ENCODE assay signal across 11 cellular contexts in genomic region chr3:139797724-139798343, GRCh38.
A peak's percentile ranks its signal among the peaks of the same experiment; 100 is the strongest.
DNase-seq lines count a peak whose midpoint lies in the region; TF ChIP-seq lines count a peak whose summit lies in the region.
"Had no signal": no experiment of that assay in that cellular context is flagged by ENCODE, and none has a peak within 500 bp of the region (broad histone marks: within the 10 kb centered on the region; RNA-seq: fewer than 3 reads in every experiment).

No MANE protein-coding gene starts in this region.

- H3K4me1 ChIP-seq in cardiac muscle cell (ENCODE audit: low read depth), result no peaks in the 10 kb centered on the region
- H3K4me1 ChIP-seq in left ventricle myocardium inferior, result no peaks in the 10 kb centered on the region
- H3K4me1 ChIP-seq in SJCRH30, result no peaks in the 10 kb centered on the region
- H3K4me1 ChIP-seq in thyroid gland, result no peaks in the 10 kb centered on the region

- H3K4me3 ChIP-seq in cardiac muscle cell (no peak overlapping the region), left ventricle myocardium inferior (no peak overlapping the region), SJCRH30 (no peak overlapping the region), fibroblast of mammary gland (ENCODE audit: control insufficient read depth, low read depth, low read length) (no peak overlapping the region), thyroid gland (replicated peaks in 1 of 3) (no peak overlapping the region)

- H3K27ac ChIP-seq in cardiac muscle cell, result no peak overlapping the region
- H3K27ac ChIP-seq in left ventricle myocardium inferior (replicated peaks), result no peak overlapping the region
- no peak overlapping the region for H3K27ac ChIP-seq in SJCRH30
- no peak overlapping the region for H3K27ac ChIP-seq in thyroid gland
- H3K27ac ChIP-seq: C4-2B had no signal

- H3K9me3 ChIP-seq in cardiac muscle cell (ENCODE audit: low read depth), result no peaks in the 10 kb centered on the region
- no peaks in the 10 kb centered on the region for H3K9me3 ChIP-seq in left ventricle myocardium inferior (replicated peaks)
- H3K9me3 ChIP-seq in SJCRH30 (replicated peaks), result no peaks in the 10 kb centered on the region; the same call in 1 of the 2 replicates
- no peaks in the 10 kb centered on the region for H3K9me3 ChIP-seq in thyroid gland

- peak; percentile 43 to 85 for DNase-seq in cardiac muscle cell (ENCODE audit: low read depth in 1 of 2, low spot score in 1 of 2)
- no peak for DNase-seq in left ventricle myocardium inferior
- peak; percentile 62 to 84 for DNase-seq in SJCRH30
- peak; percentile 28 for DNase-seq in fibroblast of mammary gland (ENCODE audit: low read depth)
- peak; percentile 4 to 47 for DNase-seq in thyroid gland
- DNase-seq in NCI-H510A (lab: John Stamatoyannopoulos, UW), result no peak
- DNase-seq in DMS114 treated with DMSO at 0.1 percent for 48 hours (lab: John Stamatoyannopoulos, UW; ENCODE audit: unreplicated experiment), result no peak
- DNase-seq in NCI-H1105 (lab: John Stamatoyannopoulos, UW), result no peak
- DNase-seq: activated CD8-positive, alpha-beta memory T cell treated with anti-CD3 and anti-CD28 coated beads for 24 hours; NCI-H1105 treated with DMSO at 0.1 percent for 48 hours had no signal

- TF ChIP-seq CTCF in cardiac muscle cell (IDR thresholded peaks at IDR 0.05; ENCODE audit: low read depth, low read length), result no peak
- no peak for TF ChIP-seq CTCF in left ventricle myocardium inferior (IDR thresholded peaks at IDR 0.05; ENCODE audit: borderline replicate concordance)
- TF ChIP-seq CTCF in fibroblast of mammary gland (conservative IDR thresholded peaks at IDR 0.05; ENCODE audit: control insufficient read depth, insufficient read depth, low read depth, low read length), result no peak
- no peak for TF ChIP-seq CTCF in thyroid gland (IDR thresholded peaks at IDR 0.05)

- no peaks in the 10 kb centered on the region for H3K27me3 ChIP-seq in cardiac muscle cell
- no peaks in the 10 kb centered on the region for H3K27me3 ChIP-seq in left ventricle myocardium inferior (ENCODE audit: low read depth)
- no peaks in the 10 kb centered on the region for H3K27me3 ChIP-seq in SJCRH30
- no peaks in the 10 kb centered on the region for H3K27me3 ChIP-seq in thyroid gland

- intact Hi-C loops in left ventricle myocardium inferior (cut with micrococcal nuclease) (no loop called here), thyroid gland (cut with DNase I) (no loop called here)

- no peak for TF ChIP-seq POLR2A in thyroid gland (IDR thresholded peaks at IDR 0.05)

- H3K36me3 ChIP-seq in cardiac muscle cell (no peaks in the 10 kb centered on the region), left ventricle myocardium inferior (no peaks in the 10 kb centered on the region), SJCRH30 (no peaks in the 10 kb centered on the region), thyroid gland (no peaks in the 10 kb centered on the region)

- 28 to 32% methylated on average over 8 of the region's 8 CpGs for WGBS in thyroid gland, 2 donors

Comparison
In these comparisons a context has a peak if more than half of its experiments do, and no peak if none do; other contexts are left out.
1. DNase-seq: peak in cardiac muscle cell (2 of 2), SJCRH30 (2 of 2), fibroblast of mammary gland (single experiment) and thyroid gland (2 of 2); none in left ventricle myocardium inferior (single experiment), NCI-H510A (single experiment), DMS114 treated with DMSO at 0.1 percent for 48 hours (single experiment) and NCI-H1105 (single experiment).